Comparison of ENCODE assay signal across 8 cellular contexts in genomic region chr1:112714313-112715263, GRCh38. TPM values are rescaled to one million over a fixed set of nuclear protein-coding genes. Genes with fewer than 3 reads are reported as not detected.
DNase-seq lines count a peak whose midpoint lies in the region; ATAC-seq and TF ChIP-seq lines count a peak whose summit lies in the region.

No MANE protein-coding gene starts in this region.

- DNase-seq in DND-41 (no peak), HAP-1 (ENCODE audit: low spot score in 2 of 2) (peak in 1 of 2 experiments; percentile 41), RWPE2 (ENCODE audit: low spot score) (no peak)
- peak in 2 of 9 donors; percentile 33 to 41 for DNase-seq in naive thymus-derived CD4-positive, alpha-beta T cell

- no peaks in the 10 kb centered on the region for H3K36me3 Mint-ChIP-seq in naive thymus-derived CD4-positive, alpha-beta T cell

- CTCF ChIA-PET in naive thymus-derived CD4-positive, alpha-beta T cell (lab: Charles Lee) = interaction anchor here (0.6 to 2.0 kb wide), 9 partner anchors 10 to 964 kb away, joined by 3 to 16 read pairs (median 4); partner anchors contain the start of gene LRIG2

- no peaks in the 10 kb centered on the region for H3K9me3 Mint-ChIP-seq in naive thymus-derived CD4-positive, alpha-beta T cell

- H3K4me3 ChIP-seq in DND-41 (ENCODE audit: low read depth in 1 of 2, low read length in 2 of 2) (peak overlapping the region in 1 of 2 experiments; percentile 80; a peak in 3 of 4 replicates), HAP-1 (peak overlapping the region; percentile 35), RWPE2 (ENCODE audit: severe bottlenecking) (peak overlapping the region; percentile 47), endocrine pancreas (ENCODE audit: control insufficient read depth, insufficient read depth, low read length) (no peak overlapping the region)
- peak overlapping the region; percentile 81 for H3K4me3 ChIP-seq in naive thymus-derived CD4-positive, alpha-beta T cell (ENCODE audit: low read length)

- ATAC-seq in DND-41 (ENCODE audit: insufficient read depth, low read depth) (no peak), RWPE2 (ENCODE audit: low read depth) (peak; percentile 1), HG03095 (IDR thresholded peaks at IDR 0.05; ENCODE audit: unreplicated experiment) (no peak), GM21576 (IDR thresholded peaks at IDR 0.05; ENCODE audit: unreplicated experiment) (no peak), GM18909 (IDR thresholded peaks at IDR 0.05; ENCODE audit: poor library complexity, unreplicated experiment) (no peak)
- no peak for ATAC-seq in naive thymus-derived CD4-positive, alpha-beta T cell

- H3K27ac Mint-ChIP-seq in naive thymus-derived CD4-positive, alpha-beta T cell = peak overlapping the region in 2 of 9 donors; percentile 24 to 36

- H3K27me3 ChIP-seq in DND-41 (ENCODE audit: insufficient read depth, low read length, poor library complexity) = peaks cover 10% of the 10 kb centered on the region
- peaks cover 26% of the 10 kb centered on the region for H3K27me3 ChIP-seq in HAP-1 (ENCODE audit: low read depth)
- no peaks in the 10 kb centered on the region for H3K27me3 ChIP-seq in RWPE2 (ENCODE audit: insufficient read depth, poor library complexity, severe bottlenecking)
- H3K27me3 ChIP-seq in endocrine pancreas (ENCODE audit: control insufficient read depth, insufficient read depth, low read length) = peaks cover 3% of the 10 kb centered on the region
- no peaks in the 10 kb centered on the region for H3K27me3 ChIP-seq in naive thymus-derived CD4-positive, alpha-beta T cell (ENCODE audit: control insufficient read depth in 2 of 2, insufficient read depth in 2 of 2, low read length in 2 of 2)

- H3K9ac ChIP-seq in DND-41 (ENCODE audit: low read depth, low read length) (peak overlapping the region; percentile 49), endocrine pancreas (ENCODE audit: control insufficient read depth, insufficient read depth, low read length) (peak overlapping the region; percentile 47)

- peaks cover 29% of the 10 kb centered on the region for H3K4me1 ChIP-seq in DND-41 (ENCODE audit: insufficient read depth, low read length)
- peaks cover 4% of the 10 kb centered on the region for H3K4me1 ChIP-seq in HAP-1
- H3K4me1 ChIP-seq in RWPE2 (ENCODE audit: insufficient read depth, poor library complexity, severe bottlenecking) = no peaks in the 10 kb centered on the region
- H3K4me1 ChIP-seq in endocrine pancreas (ENCODE audit: control insufficient read depth, insufficient read depth, low read length) = peaks cover 4% of the 10 kb centered on the region
- peaks cover 13% of the 10 kb centered on the region in 2 donors for H3K4me1 ChIP-seq in naive thymus-derived CD4-positive, alpha-beta T cell (ENCODE audit: control insufficient read depth in 2 of 2, insufficient read depth in 2 of 2, low read length in 2 of 2)

- H3K27me3 Mint-ChIP-seq in naive thymus-derived CD4-positive, alpha-beta T cell = peaks cover 0 to 43% (median 8%) of the 10 kb centered on the region in 5 donors

- intact Hi-C loops in naive thymus-derived CD4-positive, alpha-beta T cell (cut with micrococcal nuclease) = loop anchor here (1.0 to 10.0 kb wide), 17 partner anchors 7 to 2003 kb away; partner anchors contain the start of genes CAPZA1 (in 2 of the 2), MAGI3 (in 2 of the 2), MOV10 (in 2 of the 2) and ST7L (in 2 of the 2)

- H3K79me2 ChIP-seq in DND-41 (ENCODE audit: insufficient read depth, low read length) = no peaks in the 10 kb centered on the region

- peak overlapping the region; percentile 55 to 92 (median 80) for H3K4me3 Mint-ChIP-seq in naive thymus-derived CD4-positive, alpha-beta T cell

- H3K27ac ChIP-seq in DND-41 (ENCODE audit: low read length) (no peak overlapping the region), RWPE2 (ENCODE audit: poor library complexity, severe bottlenecking) (no peak overlapping the region)
- H3K27ac ChIP-seq in naive thymus-derived CD4-positive, alpha-beta T cell (ENCODE audit: low read depth, low read length) = no peak overlapping the region

- no peaks in the 10 kb centered on the region; the same call in 1 of the 2 replicates for H4K20me1 ChIP-seq in DND-41 (ENCODE audit: insufficient read depth, low read length)

- TF ChIP-seq CTCF in DND-41 (IDR thresholded peaks at IDR 0.05; ENCODE audit: borderline replicate concordance, extremely low read depth, low read length, poor library complexity, severe bottlenecking) (no peak), RWPE2 (IDR thresholded peaks at IDR 0.05; ENCODE audit: poor library complexity, severe bottlenecking) (peak; percentile 17)

- in situ Hi-C loops in HAP-1 (cut with MboI; ENCODE audit: low sequenced_read_pairs) = loop anchor here (5.0 to 10.0 kb wide), 3 partner anchors 93 to 360 kb away; partner anchors contain the start of gene LRIG2

- no peaks in the 10 kb centered on the region for H3K9me3 ChIP-seq in DND-41 (ENCODE audit: insufficient read depth, low read length, severe bottlenecking)
- H3K9me3 ChIP-seq in HAP-1 = no peaks in the 10 kb centered on the region
- no peaks in the 10 kb centered on the region for H3K9me3 ChIP-seq in RWPE2 (ENCODE audit: severe bottlenecking)
- H3K9me3 ChIP-seq in endocrine pancreas (ENCODE audit: control insufficient read depth, low read length) = no peaks in the 10 kb centered on the region
- no peaks in the 10 kb centered on the region for H3K9me3 ChIP-seq in naive thymus-derived CD4-positive, alpha-beta T cell (ENCODE audit: control insufficient read depth in 2 of 3, low read length in 3 of 3)

- peaks cover 17 to 37% (median 21%) of the 10 kb centered on the region in 7 donors for H3K4me1 Mint-ChIP-seq in naive thymus-derived CD4-positive, alpha-beta T cell

- H3K4me2 ChIP-seq in DND-41 (ENCODE audit: insufficient read depth, low read length) = peak overlapping the region; percentile 100

- H2AFZ ChIP-seq in DND-41 (ENCODE audit: low read depth, low read length) = peak overlapping the region; percentile 62; the same call in 1 of the 2 replicates

- POLR2A ChIA-PET in naive thymus-derived CD4-positive, alpha-beta T cell (lab: Charles Lee) = interaction anchor here (0.6 to 1.9 kb wide), 7 partner anchors 10 to 1123 kb away, joined by 3 to 10 read pairs (median 6); partner anchors contain the start of genes CAPZA1, LRIG2, MOV10 and ST7L

- no peaks in the 10 kb centered on the region for H3K36me3 ChIP-seq in DND-41 (ENCODE audit: insufficient read depth, low read length)
- H3K36me3 ChIP-seq in HAP-1 (replicated peaks) = no peaks in the 10 kb centered on the region
- no peaks in the 10 kb centered on the region for H3K36me3 ChIP-seq in RWPE2 (ENCODE audit: low read depth)
- no peaks in the 10 kb centered on the region for H3K36me3 ChIP-seq in endocrine pancreas (ENCODE audit: control insufficient read depth, insufficient read depth, low read length)
- H3K36me3 ChIP-seq in naive thymus-derived CD4-positive, alpha-beta T cell (ENCODE audit: control insufficient read depth in 2 of 3, insufficient read depth in 3 of 3, low read length in 3 of 3) = no peaks in the 10 kb centered on the region

RNA-seq across cellular contexts. Expression of gene PPM1J, which starts 0.5 kb away (rescaled TPM):
- total RNA-seq in naive thymus-derived CD4-positive, alpha-beta T cell = 1 to 10 TPM in 1 of 5 experiments, under 1 TPM in 2, not detected in 2; 0.46 to 1.6 (median 0.50) TPM
- polyA plus RNA-seq in naive thymus-derived CD4-positive, alpha-beta T cell = not detected

RNA-seq across cellular contexts. Expression of gene RHOC, which starts 7.7 kb away (rescaled TPM):
- 10 to 100 TPM in 3 of 5 experiments, under 1 TPM in 2; 0.57 to 89.1 (median 18.7) TPM for total RNA-seq in naive thymus-derived CD4-positive, alpha-beta T cell
- 1 to 10 TPM; 2.6 to 4.2 TPM for polyA plus RNA-seq in naive thymus-derived CD4-positive, alpha-beta T cell

RNA-seq across cellular contexts. Expression of gene MOV10, which starts 40.1 kb away (rescaled TPM):
- total RNA-seq in naive thymus-derived CD4-positive, alpha-beta T cell = 100 to 1,000 TPM in 1 of 5 experiments, 10 to 100 TPM in 4; 85.5 to 126 (median 90.1) TPM
- 10 to 100 TPM; 26.1 to 55.9 TPM for polyA plus RNA-seq in naive thymus-derived CD4-positive, alpha-beta T cell
